ENCODE assay signal across 8 cellular contexts in the genomic region with DNA sequence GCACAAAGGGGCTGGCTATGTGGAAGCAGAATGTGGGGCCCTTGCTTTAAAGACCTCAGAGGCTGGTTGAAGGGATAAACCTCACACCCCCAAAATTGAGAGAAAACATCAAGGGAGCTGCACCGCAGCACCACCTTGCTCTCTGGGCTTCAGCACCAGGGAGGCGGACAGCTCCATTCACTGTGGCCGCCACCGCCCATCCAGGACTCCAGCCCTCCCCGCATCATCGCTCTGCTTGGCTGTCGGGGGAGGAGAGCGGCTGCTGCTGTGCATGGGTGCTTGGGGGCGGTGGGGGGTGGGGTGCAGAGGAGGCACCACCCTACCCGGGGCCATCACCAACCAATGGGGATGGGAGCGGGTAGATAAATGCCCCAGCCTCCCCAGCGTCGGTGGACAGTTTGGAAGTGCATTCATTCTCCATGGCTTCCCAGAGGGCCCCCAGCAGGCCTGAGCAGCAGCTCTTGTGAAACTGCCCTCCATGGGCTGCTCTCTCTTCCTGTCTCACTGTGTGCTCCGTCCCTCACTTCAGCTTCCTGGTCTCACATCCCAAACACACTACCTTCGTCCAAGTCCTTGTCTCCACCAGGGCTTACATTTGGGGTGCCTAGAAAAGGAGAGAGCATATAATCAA.
DNase-seq lines count a peak whose midpoint lies in the region; ATAC-seq and TF ChIP-seq lines count a peak whose summit lies in the region.

No MANE protein-coding gene starts in this region.

- DNase-seq in GM19240 (ENCODE audit: insufficient read length, low spot score) (peak; percentile 52), RPMI8226 (peak; percentile 76), endothelial cell (ENCODE audit: low spot score) (peak; percentile 79), progenitor cell of endocrine pancreas (ENCODE audit: low spot score, unreplicated experiment) (peak; percentile 75)

- H3K27me3 Mint-ChIP-seq in endothelial cell (ENCODE audit: unreplicated experiment) (peaks cover 5% of the 10 kb centered on the region), progenitor cell of endocrine pancreas (peaks cover 49% of the 10 kb centered on the region)

- H3K4me3 Mint-ChIP-seq in endothelial cell (ENCODE audit: unreplicated experiment) (no peak overlapping the region), progenitor cell of endocrine pancreas (ENCODE audit: low read depth) (no peak overlapping the region)

- no peak overlapping the region for H3K27ac Mint-ChIP-seq in endothelial cell (ENCODE audit: unreplicated experiment)
- no peak overlapping the region for H3K27ac Mint-ChIP-seq in progenitor cell of endocrine pancreas

- H3K36me3 Mint-ChIP-seq in endothelial cell (ENCODE audit: low read depth, unreplicated experiment) = peaks cover 4% of the 10 kb centered on the region
- no peaks in the 10 kb centered on the region for H3K36me3 Mint-ChIP-seq in progenitor cell of endocrine pancreas (ENCODE audit: insufficient read depth)

- no peaks in the 10 kb centered on the region for H3K9me3 Mint-ChIP-seq in endothelial cell (ENCODE audit: unreplicated experiment)
- H3K9me3 Mint-ChIP-seq in progenitor cell of endocrine pancreas (ENCODE audit: low read depth) = peaks cover 10% of the 10 kb centered on the region

- ATAC-seq in GM21786 (IDR thresholded peaks at IDR 0.05; ENCODE audit: unreplicated experiment) (no peak), HG02938 (IDR thresholded peaks at IDR 0.05; ENCODE audit: unreplicated experiment) (no peak), HG02870 (IDR thresholded peaks at IDR 0.05; ENCODE audit: unreplicated experiment) (no peak), GM19351 (IDR thresholded peaks at IDR 0.05; ENCODE audit: unreplicated experiment) (no peak)

- H3K4me1 Mint-ChIP-seq in endothelial cell (ENCODE audit: unreplicated experiment) (no peaks in the 10 kb centered on the region), progenitor cell of endocrine pancreas (ENCODE audit: low read depth) (no peaks in the 10 kb centered on the region)

- TF ChIP-seq CTCF in endothelial cell (IDR thresholded peaks at IDR 0.05; ENCODE audit: unreplicated experiment) (no peak), progenitor cell of endocrine pancreas (IDR thresholded peaks at IDR 0.05; ENCODE audit: unreplicated experiment) (no peak)
